In genomic region chr12:125954362-125954761, GRCh38 we compare ENCODE assay signal across 28 cellular contexts.
"Had no signal": no experiment of that assay in that cellular context is flagged by ENCODE, and none has a peak within 500 bp of the region (broad histone marks: within the 10 kb centered on the region; RNA-seq: fewer than 3 reads in every experiment).

No MANE protein-coding gene starts in this region.

- H3K27me3 ChIP-seq: heart left ventricle, neutrophil, suprapubic skin, tibial artery, uterus had no signal

- H3K36me3 ChIP-seq: heart left ventricle, left ventricle myocardium inferior, neutrophil, suprapubic skin, thoracic aorta, tibial artery, uterus had no signal

- H3K27ac ChIP-seq: heart left ventricle, left ventricle myocardium inferior, neutrophil, parathyroid adenoma, skin epidermis, suprapubic skin, thoracic aorta, tibial artery, uterus had no signal

- H3K4me1 ChIP-seq: heart left ventricle, left ventricle myocardium inferior, parathyroid adenoma, suprapubic skin, tibial artery, uterus had no signal

- H3K4me1 Mint-ChIP-seq: naive thymus-derived CD4-positive, alpha-beta T cell; stimulated activated effector memory CD8-positive, alpha-beta T cell treated with anti-CD3 and anti-CD28 coated beads, Interleukin-12 subunit alpha, Interleukin-12 subunit beta, amount 100 ng/mL, for 72 hours had no signal

- H3K4me3 Mint-ChIP-seq: naive thymus-derived CD4-positive, alpha-beta T cell; natural killer cell treated with Interleukin-12 subunit alpha and Interleukin-12 subunit beta and Interleukin-15 and Interleukin-18, amount 100 ng/mL, for 72 hours; stimulated activated effector memory CD8-positive, alpha-beta T cell treated with anti-CD3 and anti-CD28 coated beads, Interleukin-12 subunit alpha, Interleukin-12 subunit beta, amount 100 ng/mL, for 72 hours; stimulated activated naive CD8-positive, alpha-beta T cell treated with anti-CD3 and anti-CD28 coated beads, Interleukin-15, Interleukin-2, amounts not matched to agents 100 ng/mL and 50 ng/mL, for 24 hours; type B pancreatic cell had no signal

- DNase-seq: heart left ventricle; hypothalamus; islet precursor cell; left ventricle myocardium inferior; midbrain; mucosa of descending colon; naive thymus-derived CD4-positive, alpha-beta T cell; occipital lobe; right cardiac atrium; stimulated activated CD4-positive, alpha-beta T cell treated with anti-CD3 and anti-CD28 coated beads, Interleukin-12 subunit alpha, Interleukin-12 subunit beta, amount 100 ng/mL, for 4 hours; stimulated activated CD4-positive, alpha-beta T cell treated with anti-CD3 and anti-CD28 coated beads, Interleukin-15, amount 100 ng/mL, for 24 hours; stimulated activated CD4-positive, alpha-beta T cell treated with anti-CD3 and anti-CD28 coated beads, Interleukin-2, amount 100 ng/mL, for 24 hours; stimulated activated CD4-positive, alpha-beta T cell treated with anti-CD3 and anti-CD28 coated beads, Interleukin-4, amount 100 ng/mL, for 1 hour; stimulated activated naive CD4-positive, alpha-beta T cell; tibial artery; uterus had no signal

- H3K9ac ChIP-seq: parathyroid adenoma had no signal

- H3K9me3 ChIP-seq: heart left ventricle, left ventricle myocardium inferior, neutrophil, thoracic aorta, tibial artery, uterus had no signal

- H3K36me3 Mint-ChIP-seq: natural killer cell treated with Interleukin-12 subunit alpha and Interleukin-12 subunit beta and Interleukin-15 and Interleukin-18, amount 100 ng/mL, for 72 hours; stimulated activated effector memory CD8-positive, alpha-beta T cell treated with anti-CD3 and anti-CD28 coated beads, Interleukin-12 subunit alpha, Interleukin-12 subunit beta, amount 100 ng/mL, for 72 hours; type B pancreatic cell had no signal

- H2AFZ ChIP-seq: parathyroid adenoma had no signal

- H3K4me3 ChIP-seq: heart left ventricle, left ventricle myocardium inferior, lung, mucosa of descending colon, skin epidermis, suprapubic skin, thoracic aorta, tibial artery, uterus had no signal

- H3K79me2 ChIP-seq: parathyroid adenoma had no signal

- H3K27ac Mint-ChIP-seq: naive thymus-derived CD4-positive, alpha-beta T cell; natural killer cell treated with Interleukin-12 subunit alpha and Interleukin-12 subunit beta and Interleukin-15 and Interleukin-18, amount 100 ng/mL, for 72 hours; progenitor cell of endocrine pancreas; stimulated activated effector memory CD8-positive, alpha-beta T cell treated with anti-CD3 and anti-CD28 coated beads, Interleukin-12 subunit alpha, Interleukin-12 subunit beta, amount 100 ng/mL, for 72 hours; stimulated activated naive CD8-positive, alpha-beta T cell treated with anti-CD3 and anti-CD28 coated beads, Interleukin-15, Interleukin-2, amounts not matched to agents 100 ng/mL and 50 ng/mL, for 24 hours; type B pancreatic cell had no signal

- H3K27me3 Mint-ChIP-seq: natural killer cell treated with Interleukin-12 subunit alpha and Interleukin-12 subunit beta and Interleukin-15 and Interleukin-18, amount 100 ng/mL, for 72 hours; stimulated activated naive CD8-positive, alpha-beta T cell treated with anti-CD3 and anti-CD28 coated beads, Interleukin-15, Interleukin-2, amounts not matched to agents 100 ng/mL and 50 ng/mL, for 24 hours had no signal

- H3K9me3 Mint-ChIP-seq: type B pancreatic cell had no signal

- ATAC-seq: heart left ventricle; mucosa of descending colon; naive thymus-derived CD4-positive, alpha-beta T cell; natural killer cell treated with Interleukin-12 subunit alpha and Interleukin-12 subunit beta and Interleukin-15 and Interleukin-18, amount 100 ng/mL, for 72 hours; right cardiac atrium; sciatic nerve; stimulated activated effector memory CD8-positive, alpha-beta T cell treated with anti-CD3 and anti-CD28 coated beads, Interleukin-12 subunit alpha, Interleukin-12 subunit beta, amount 100 ng/mL, for 72 hours had no signal
